Comparison of ENCODE assay signal across 1 cellular context in genomic region chr3:16241225-16241624, GRCh38.
TF ChIP-seq lines count a peak whose summit lies in the region.

No MANE protein-coding gene starts in this region.

TF ChIP-seq in A549, 52 proteins besides CTCF, POLR2A, EP300 and RAD21 (continued from another document):
- no peak for TF ChIP-seq USF2 (IDR thresholded peaks at IDR 0.05)
- TF ChIP-seq ZSCAN20 (CRISPR knock-in tag; IDR thresholded peaks at IDR 0.05): no peak
- no peak for TF ChIP-seq SREBF2 (IDR thresholded peaks at IDR 0.05)
